ENCODE assay signal across 15 cellular contexts in the genomic region with DNA sequence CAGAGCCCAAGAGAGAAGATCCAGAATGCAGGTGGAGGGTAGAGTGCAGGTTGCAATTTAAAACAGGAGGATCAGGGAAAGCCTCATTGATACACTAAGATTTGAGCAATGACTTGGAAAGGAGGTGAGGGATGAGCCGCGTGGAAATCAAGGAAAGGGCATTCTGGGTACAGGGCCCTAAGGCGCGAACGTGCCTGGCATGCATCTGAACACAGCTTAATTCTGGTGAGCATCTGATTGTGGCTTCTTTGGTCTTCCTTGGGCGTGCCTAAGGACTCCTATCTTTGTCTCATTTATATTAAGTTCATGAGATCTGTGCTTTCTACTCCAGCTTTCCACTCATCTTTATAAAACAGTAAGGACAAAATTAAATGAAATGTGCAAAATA.
DNase-seq lines count a peak whose midpoint lies in the region; ATAC-seq and TF ChIP-seq lines count a peak whose summit lies in the region.
"Had no signal": no experiment of that assay in that cellular context is flagged by ENCODE, and none has a peak within 500 bp of the region (broad histone marks: within the 10 kb centered on the region; RNA-seq: fewer than 3 reads in every experiment).

No MANE protein-coding gene starts in this region.

- H3K9me3 ChIP-seq in HCT116 (ENCODE audit: control insufficient read depth in 1 of 2, insufficient read depth in 1 of 2, low read depth in 1 of 2, low read length in 2 of 2) (no peaks in the 10 kb centered on the region), OCI-LY7 (ENCODE audit: low read length) (no peaks in the 10 kb centered on the region)
- H3K9me3 ChIP-seq: A549, BE2C, HAP-1 had no signal

- no TSS peak for BruUV-seq in HCT116 (replicated peaks; lab: Mats Ljungman, UMichigan)
- no TSS peak for BruUV-seq in OCI-LY7 (replicated peaks; lab: Mats Ljungman, UMichigan)

- H3K4me1 Mint-ChIP-seq in nephron progenitor cell: peaks cover 50% of the 10 kb centered on the region
- H3K4me1 Mint-ChIP-seq in stimulated activated naive B cell treated with anti-CD40 and anti-IgM and Interleukin-4, amounts not matched to agents 10 μg/mL and 1 μg/mL and 100 μg/mL, for 72 hours: peaks cover 0 to 1% of the 10 kb centered on the region in 2 donors

- no peak for TF ChIP-seq POLR2A in HCT116 (IDR thresholded peaks at IDR 0.05; ENCODE audit: borderline replicate concordance, extremely low read depth, insufficient read depth, insufficient read length)

- H3K27ac ChIP-seq in HCT116 (ENCODE audit: low read depth, low read length) (no peak overlapping the region), OCI-LY7 (ENCODE audit: low read depth, low read length, poor library complexity, severe bottlenecking) (no peak overlapping the region), foreskin keratinocyte (no peak overlapping the region)
- H3K27ac ChIP-seq: A549, C4-2B had no signal

- no peak for TF ChIP-seq RAD21 in HCT116 (IDR thresholded peaks at IDR 0.05; ENCODE audit: low read depth)

- H3K27me3 ChIP-seq in HCT116 (ENCODE audit: insufficient read depth, low read length): no peaks in the 10 kb centered on the region; the same call in 1 of the 2 replicates
- H3K27me3 ChIP-seq in foreskin keratinocyte: peaks cover 9% of the 10 kb centered on the region

- H3K9me3 Mint-ChIP-seq in nephron progenitor cell: no peaks in the 10 kb centered on the region
- H3K9me3 Mint-ChIP-seq in stimulated activated naive B cell treated with anti-CD40 and anti-IgM and Interleukin-4, amounts not matched to agents 10 μg/mL and 1 μg/mL and 100 μg/mL, for 72 hours: no peaks in the 10 kb centered on the region

- no peak overlapping the region for H3K27ac Mint-ChIP-seq in nephron progenitor cell
- no peak overlapping the region for H3K27ac Mint-ChIP-seq in stimulated activated naive B cell treated with anti-CD40 and anti-IgM and Interleukin-4, amounts not matched to agents 10 μg/mL and 1 μg/mL and 100 μg/mL, for 72 hours
- H3K27ac Mint-ChIP-seq: CD4-positive, alpha-beta memory T cell had no signal

- no peaks in the 10 kb centered on the region for H3K79me2 ChIP-seq in HCT116 (ENCODE audit: insufficient read depth, low read length)
- no peaks in the 10 kb centered on the region for H3K79me2 ChIP-seq in OCI-LY7 (ENCODE audit: insufficient read depth, low read depth, low read length)

- H2AFZ ChIP-seq in HCT116 (ENCODE audit: low read depth, low read length, poor library complexity, severe bottlenecking) (no peak overlapping the region), OCI-LY7 (ENCODE audit: low read length) (peak overlapping the region; percentile 86; the same call in 1 of the 2 replicates)

- RAD21 ChIA-PET in HCT116 (lab: Charles Lee; ENCODE audit: low non-redundant PET in 1 of 2, low total read pairs in 2 of 2, uncharacterized antibody in 2 of 2, unreplicated experiment in 2 of 2): no interaction called here

- H3K4me1 ChIP-seq in HCT116 (ENCODE audit: control insufficient read depth in 1 of 2, insufficient read depth in 2 of 2, low read length in 2 of 2): no peaks in the 10 kb centered on the region; a peak in 1 of 4 replicates
- H3K4me1 ChIP-seq in OCI-LY7 (ENCODE audit: insufficient read depth, low read length, poor library complexity, severe bottlenecking): peaks cover 13% of the 10 kb centered on the region
- no peaks in the 10 kb centered on the region for H3K4me1 ChIP-seq in foreskin keratinocyte
- H3K4me1 ChIP-seq: A549, BE2C, HAP-1 had no signal

- DNase-seq in HCT116 (ENCODE audit: low read depth, low spot score) (no peak), OCI-LY7 (ENCODE audit: low spot score) (no peak), foreskin keratinocyte (no peak), nephron progenitor cell (no peak), SW 1271 (lab: John Stamatoyannopoulos, UW) (no peak)
- no peak for DNase-seq in stimulated activated naive B cell treated with anti-CD40 and anti-IgM and Interleukin-4, amounts not matched to agents 10 μg/mL and 1 μg/mL and 100 μg/mL, for 72 hours
- DNase-seq in activated CD4-positive, alpha-beta T cell treated with anti-CD3 and anti-CD28 coated beads for 48 hours: no peak
- DNase-seq: BE2C; CD4-positive, alpha-beta memory T cell; DMS79; GDM1 had no signal

- peak; percentile 64 for ATAC-seq in HCT116
- ATAC-seq in foreskin keratinocyte: peak; percentile 16
- no peak for ATAC-seq in stimulated activated naive B cell treated with anti-CD40 and anti-IgM and Interleukin-4, amounts not matched to agents 10 μg/mL and 1 μg/mL and 100 μg/mL, for 72 hours (replicated peaks)
- no peak for ATAC-seq in HG03108 (IDR thresholded peaks at IDR 0.05; ENCODE audit: unreplicated experiment)

- peaks cover 3% of the 10 kb centered on the region for H3K27me3 Mint-ChIP-seq in nephron progenitor cell (ENCODE audit: low read depth, poor library complexity)
- H3K27me3 Mint-ChIP-seq in stimulated activated naive B cell treated with anti-CD40 and anti-IgM and Interleukin-4, amounts not matched to agents 10 μg/mL and 1 μg/mL and 100 μg/mL, for 72 hours: peaks cover 21 to 22% of the 10 kb centered on the region in 2 donors

- no peaks in the 10 kb centered on the region for H3K36me3 Mint-ChIP-seq in nephron progenitor cell (ENCODE audit: low read depth)
- H3K36me3 Mint-ChIP-seq in stimulated activated naive B cell treated with anti-CD40 and anti-IgM and Interleukin-4, amounts not matched to agents 10 μg/mL and 1 μg/mL and 100 μg/mL, for 72 hours: no peaks in the 10 kb centered on the region
- H3K36me3 Mint-ChIP-seq: CD4-positive, alpha-beta memory T cell had no signal

- H3K4me2 ChIP-seq in HCT116 (ENCODE audit: low read length) (peak overlapping the region; percentile 38; the same call in 1 of the 2 replicates), OCI-LY7 (ENCODE audit: low read length) (peak overlapping the region; percentile 62; the same call in 1 of the 2 replicates)
- H3K4me2 ChIP-seq: A549 had no signal

- H3K36me3 ChIP-seq in HCT116 (ENCODE audit: control insufficient read depth in 1 of 2, insufficient read depth in 2 of 2, low read length in 2 of 2): no peaks in the 10 kb centered on the region
- H3K36me3 ChIP-seq in OCI-LY7 (ENCODE audit: insufficient read depth, low read length): no peaks in the 10 kb centered on the region
- H3K36me3 ChIP-seq: BE2C, HAP-1 had no signal

- H4K20me1 ChIP-seq in HCT116 (ENCODE audit: insufficient read depth) (no peaks in the 10 kb centered on the region), OCI-LY7 (ENCODE audit: insufficient read depth, low read length) (no peaks in the 10 kb centered on the region)

- no peak overlapping the region for H3K4me3 ChIP-seq in HCT116 (replicated peaks in 1 of 2; ENCODE audit: low read depth in 1 of 2, low read length in 2 of 2)
- H3K4me3 ChIP-seq in OCI-LY7 (ENCODE audit: low read depth, low read length, poor library complexity, severe bottlenecking): no peak overlapping the region
- H3K4me3 ChIP-seq: A549, HAP-1 had no signal

- TF ChIP-seq CTCF in HCT116 (IDR thresholded peaks at IDR 0.05 in 2 of 3, conservative IDR thresholded peaks at IDR 0.05 in 1 of 3; ENCODE audit: borderline replicate concordance in 1 of 3, insufficient read depth in 1 of 3, low read depth in 2 of 3, low read length in 2 of 3): no peak
- no peak for TF ChIP-seq CTCF in OCI-LY7 (conservative IDR thresholded peaks at IDR 0.05; ENCODE audit: low read length)
- no peak for TF ChIP-seq CTCF in foreskin keratinocyte (conservative IDR thresholded peaks at IDR 0.05)
- TF ChIP-seq CTCF in nephron progenitor cell (IDR thresholded peaks at IDR 0.05): no peak

- intact Hi-C loops in HCT116 (cut with micrococcal nuclease) (loop anchor here (1.0 to 5.0 kb wide), 3 partner anchors 311 to 488 kb away; no protein-coding TSS in a partner anchor), OCI-LY7 (cut with micrococcal nuclease; ENCODE audit: unreplicated experiment) (loop anchor here (1.0 kb wide), 2 partner anchors 33 to 83 kb away; no protein-coding TSS in a partner anchor)

- H3K9me2 ChIP-seq in HCT116 (ENCODE audit: insufficient read depth) (no peaks in the 10 kb centered on the region), OCI-LY7 (ENCODE audit: insufficient read depth, low read length) (no peaks in the 10 kb centered on the region)

- CTCF ChIA-PET in HCT116 (lab: Charles Lee): interaction anchor here (0.6 to 1.0 kb wide), 2 partner anchors 9 to 14 kb away, joined by 3 to 4 read pairs; no protein-coding TSS in a partner anchor
- CTCF ChIA-PET in OCI-LY7 (lab: Charles Lee; ENCODE audit: unreplicated experiment): interaction anchor here (0.6 to 1.6 kb wide), 7 partner anchors 64 to 88 kb away, joined by 3 to 17 read pairs (median 3); no protein-coding TSS in a partner anchor

- H3K9ac ChIP-seq in HCT116 (ENCODE audit: low read length): no peak overlapping the region

- POLR2A ChIA-PET in HCT116 (lab: Charles Lee) (no interaction called here), OCI-LY7 (lab: Charles Lee) (interaction anchor here (0.8 to 1.0 kb wide), 2 partner anchors 34 to 80 kb away, joined by 3 to 7 read pairs; no protein-coding TSS in a partner anchor)

- peak overlapping the region; percentile 2 for H3K4me3 Mint-ChIP-seq in nephron progenitor cell
- no peak overlapping the region for H3K4me3 Mint-ChIP-seq in stimulated activated naive B cell treated with anti-CD40 and anti-IgM and Interleukin-4, amounts not matched to agents 10 μg/mL and 1 μg/mL and 100 μg/mL, for 72 hours

TF ChIP-seq in HCT116, 20 proteins besides CTCF, POLR2A, EP300 and RAD21 (continues in another document):
- TF ChIP-seq EGR1 (IDR thresholded peaks at IDR 0.05; ENCODE audit: low read depth) (no peak), ZFX (IDR thresholded peaks at IDR 0.05) (no peak), EZH2 (IDR thresholded peaks at IDR 0.05) (no peak), YY1 (IDR thresholded peaks at IDR 0.05; ENCODE audit: extremely low read depth, insufficient replicate concordance, low read depth, low read length) (no peak), MAX (IDR thresholded peaks at IDR 0.05) (no peak), TCF7L2 (IDR thresholded peaks at IDR 0.05; ENCODE audit: borderline replicate concordance, extremely low read depth, insufficient read depth, insufficient read length) (no peak)

Comparison
In these comparisons a context has a peak if more than half of its experiments do, and no peak if none do; other contexts are left out.
1. ATAC-seq: peak in HCT116 (single experiment) and foreskin keratinocyte (single experiment); none in stimulated activated naive B cell treated with anti-CD40 and anti-IgM and Interleukin-4, amounts not matched to agents 10 μg/mL and 1 μg/mL and 100 μg/mL, for 72 hours (0 of 2) and HG03108 (single experiment).